ENCODE assay signal across 14 cellular contexts in genomic region chr16:17408955-17409441, GRCh38.
A peak's percentile ranks its signal among the peaks of the same experiment; 100 is the strongest.
DNase-seq lines count a peak whose midpoint lies in the region; ATAC-seq and TF ChIP-seq lines count a peak whose summit lies in the region.
"Had no signal": no experiment of that assay in that cellular context is flagged by ENCODE, and none has a peak within 500 bp of the region (broad histone marks: within the 10 kb centered on the region; RNA-seq: fewer than 3 reads in every experiment).

No MANE protein-coding gene starts in this region.

- ATAC-seq in GM19351 (IDR thresholded peaks at IDR 0.05; ENCODE audit: unreplicated experiment): peak; percentile 70
- ATAC-seq in HG03064 (IDR thresholded peaks at IDR 0.05; ENCODE audit: low read depth, unreplicated experiment): peak; percentile 68

- H3K27ac ChIP-seq in ascending aorta: peak overlapping the region; percentile 17 to 24
- H3K27ac ChIP-seq: left ventricle myocardium inferior, parathyroid adenoma, thoracic aorta had no signal

- TF ChIP-seq CTCF in ascending aorta (IDR thresholded peaks at IDR 0.05) (no peak), foreskin fibroblast (IDR thresholded peaks at IDR 0.05; ENCODE audit: low read depth, low read length) (no peak)

- intact Hi-C loops in ascending aorta (cut with DNase I): loop anchor here (5.0 kb wide), 1 partner anchor 42 kb away; no protein-coding TSS in a partner anchor

- DNase-seq in CD1c-positive myeloid dendritic cell (ENCODE audit: extremely low spot score): peak; percentile 68
- no peak for DNase-seq in ascending aorta (ENCODE audit: low spot score in 2 of 2)
- DNase-seq in foreskin fibroblast: no peak
- DNase-seq in mesenteric fat pad (ENCODE audit: low spot score): no peak
- no peak for DNase-seq in stimulated activated CD4-positive, alpha-beta T cell treated with anti-CD3 and anti-CD28 coated beads, Interleukin-15, amount 100 ng/mL, for 24 hours
- DNase-seq in amniotic stem cell (lab: John Stamatoyannopoulos, UW): no peak
- DNase-seq: H7, left ventricle myocardium inferior, NCI-H1694 treated with DMSO at 0.1 percent for 48 hours, Right ventricle myocardium superior had no signal

- H3K4me3 ChIP-seq in ascending aorta (no peak overlapping the region), foreskin fibroblast (ENCODE audit: low read depth in 1 of 2, low read length in 2 of 2) (no peak overlapping the region)
- H3K4me3 ChIP-seq: left ventricle myocardium inferior, thoracic aorta had no signal

- H3K27me3 ChIP-seq in ascending aorta: no peaks in the 10 kb centered on the region

- peaks cover 4 to 17% of the 10 kb centered on the region in 2 donors for H3K4me1 ChIP-seq in ascending aorta
- H3K4me1 ChIP-seq: parathyroid adenoma had no signal

- H3K36me3 ChIP-seq in ascending aorta: no peaks in the 10 kb centered on the region
- H3K36me3 ChIP-seq: left ventricle myocardium inferior, thoracic aorta had no signal

- H3K9me3 ChIP-seq in ascending aorta: no peaks in the 10 kb centered on the region
- H3K9me3 ChIP-seq: thoracic aorta had no signal
